In genomic region chr6:160272707-160273106, GRCh38 we compare ENCODE assay signal across 27 cellular contexts. TPM values are rescaled to one million over a fixed set of nuclear protein-coding genes. Genes with fewer than 3 reads are reported as not detected.
A peak's percentile ranks its signal among the peaks of the same experiment; 100 is the strongest.
DNase-seq lines count a peak whose midpoint lies in the region; ATAC-seq, FAIRE-seq and TF ChIP-seq lines count a peak whose summit lies in the region.
"Had no signal": no experiment of that assay in that cellular context is flagged by ENCODE, and none has a peak within 500 bp of the region (broad histone marks: within the 10 kb centered on the region; RNA-seq: fewer than 3 reads in every experiment).

No MANE protein-coding gene starts in this region.

- no peak for TF ChIP-seq RAD21 in liver (IDR thresholded peaks at IDR 0.05)
- TF ChIP-seq RAD21 in HepG2 (CRISPR knock-in tag; IDR thresholded peaks at IDR 0.05): no peak

- POLR2A ChIA-PET in HepG2 (lab: Yijun Ruan, JAX): no interaction called here

- H4K20me1 ChIP-seq in HepG2 (ENCODE audit: insufficient read depth, low read length): no peaks in the 10 kb centered on the region
- H4K20me1 ChIP-seq: BLaER1 treated with 17β-estradiol and CSF1 and Interleukin-3, amounts not matched to agents 10 nM and 100 nM had no signal

- H3K27me3 ChIP-seq in liver (ENCODE audit: control insufficient read depth in 4 of 4, insufficient read depth in 4 of 4, low read length in 3 of 4): no peaks in the 10 kb centered on the region
- H3K27me3 ChIP-seq in HepG2 (ENCODE audit: control insufficient read depth in 1 of 2, insufficient read depth in 2 of 2, low read length in 2 of 2): peaks cover 0 to 22% of the 10 kb centered on the region in 2 experiments; a peak in 3 of 5 replicates
- no peaks in the 10 kb centered on the region for H3K27me3 ChIP-seq in right atrium auricular region
- H3K27me3 ChIP-seq: BE2C; BLaER1 treated with 17β-estradiol and CSF1 and Interleukin-3, amounts not matched to agents 10 nM and 100 nM had no signal

- intact Hi-C loops in HepG2 (cut with micrococcal nuclease; ENCODE audit: unreplicated experiment): no loop called here

- H3K79me2 ChIP-seq in HepG2 (ENCODE audit: insufficient read depth, low read length): no peaks in the 10 kb centered on the region

- H3K9ac ChIP-seq in liver (ENCODE audit: low read depth in 1 of 2, low read length in 2 of 2) (no peak overlapping the region), HepG2 (ENCODE audit: insufficient read depth, low read depth, low read length) (no peak overlapping the region)
- H3K9ac ChIP-seq: BLaER1 treated with 17β-estradiol and CSF1 and Interleukin-3, amounts not matched to agents 10 nM and 100 nM; GM23248 had no signal

- peak overlapping the region; percentile 10 to 78 (median 72) for H3K27ac Mint-ChIP-seq in nephron
- H3K27ac Mint-ChIP-seq: CD14-positive monocyte; CD4-positive, alpha-beta T cell had no signal

- TF ChIP-seq EP300 in HepG2 (IDR thresholded peaks at IDR 0.05; ENCODE audit: low read depth in 2 of 2, low read length in 2 of 2) (no peak), HepG2 (CRISPR knock-in tag; IDR thresholded peaks at IDR 0.05; ENCODE audit: borderline replicate concordance) (no peak)

- peaks cover 0 to 17% (median 13%) of the 10 kb centered on the region in 4 donors for H3K4me1 ChIP-seq in liver (ENCODE audit: control insufficient read depth in 4 of 4, insufficient read depth in 4 of 4, low read length in 3 of 4)
- no peaks in the 10 kb centered on the region for H3K4me1 ChIP-seq in HepG2 (ENCODE audit: insufficient read depth, low read length)
- no peaks in the 10 kb centered on the region for H3K4me1 ChIP-seq in right atrium auricular region
- H3K4me1 ChIP-seq: BE2C; BLaER1 treated with 17β-estradiol and CSF1 and Interleukin-3, amounts not matched to agents 10 nM and 100 nM had no signal

- TF ChIP-seq CTCF in liver (IDR thresholded peaks at IDR 0.05; ENCODE audit: low read depth, low read length, missing input control) (no peak), HepG2 (CRISPR knock-in tag; IDR thresholded peaks at IDR 0.05) (no peak), epithelial cell of proximal tubule (conservative IDR thresholded peaks at IDR 0.05; ENCODE audit: low read depth, low read length) (no peak), nephron (IDR thresholded peaks at IDR 0.05; ENCODE audit: unreplicated experiment in 3 of 3) (no peak), right atrium auricular region (IDR thresholded peaks at IDR 0.05) (no peak)

- CTCF ChIA-PET in HepG2 (lab: Yijun Ruan, JAX; ENCODE audit: low intra/inter-chr PET ratio, low total read pairs): no interaction called here

- TF ChIP-seq POLR2A in HepG2 (IDR thresholded peaks at IDR 0.05; ENCODE audit: insufficient read depth in 1 of 2, low read depth in 2 of 2, low read length in 2 of 2): no peak

- no peaks in the 10 kb centered on the region for H3K36me3 Mint-ChIP-seq in nephron (ENCODE audit: low read depth)
- H3K36me3 Mint-ChIP-seq: CD14-positive monocyte; CD8-positive, alpha-beta memory T cell had no signal

- 34% methylated on average over 2 of the region's 2 CpGs for WGBS in liver
- 14% methylated on average over 2 of the region's 2 CpGs for WGBS in HepG2 (ENCODE audit: low lambda C conversion rate)

- ATAC-seq in HepG2: no peak
- ATAC-seq in GM18873 (IDR thresholded peaks at IDR 0.05; ENCODE audit: low FRiP score, unreplicated experiment): no peak
- ATAC-seq: A549 had no signal

- peaks cover 9% of the 10 kb centered on the region for H3K27me3 Mint-ChIP-seq in nephron (ENCODE audit: low read depth)

- no peaks in the 10 kb centered on the region for H3K36me3 ChIP-seq in liver (ENCODE audit: control insufficient read depth in 4 of 4, insufficient read depth in 3 of 4, low read depth in 1 of 4, low read length in 3 of 4)
- H3K36me3 ChIP-seq in HepG2 (replicated peaks in 1 of 2; ENCODE audit: control insufficient read depth in 1 of 2, insufficient read depth in 2 of 2, low read length in 2 of 2): no peaks in the 10 kb centered on the region
- no peaks in the 10 kb centered on the region for H3K36me3 ChIP-seq in right atrium auricular region
- H3K36me3 ChIP-seq: BE2C; BLaER1 treated with 17β-estradiol and CSF1 and Interleukin-3, amounts not matched to agents 10 nM and 100 nM had no signal

- H3K4me2 ChIP-seq in HepG2 (ENCODE audit: low read depth, low read length): no peak overlapping the region
- H3K4me2 ChIP-seq: A549; BLaER1 treated with 17β-estradiol and CSF1 and Interleukin-3, amounts not matched to agents 10 nM and 100 nM had no signal

- H3K9me3 Mint-ChIP-seq in nephron: no peaks in the 10 kb centered on the region
- H3K9me3 Mint-ChIP-seq: CD4-positive, alpha-beta T cell; CD8-positive, alpha-beta memory T cell had no signal

- no TSS peak for BruUV-seq in HepG2 (replicated peaks; lab: Mats Ljungman, UMichigan)

- FAIRE-seq in HepG2 (lab: Jason Lieb, UNC): no peak
- FAIRE-seq: A549, GM12891, GM18507, GM19239, H1 had no signal

- H2AFZ ChIP-seq in HepG2 (ENCODE audit: low read length): no peak overlapping the region
- H2AFZ ChIP-seq: GM23248 had no signal

- H3K4me3 ChIP-seq in liver (ENCODE audit: low read depth in 1 of 3, low read length in 3 of 3): no peak overlapping the region
- H3K4me3 ChIP-seq in HepG2 (replicated peaks in 1 of 3; ENCODE audit: insufficient read depth in 1 of 3, low read depth in 2 of 3, low read length in 3 of 3): no peak overlapping the region
- peak overlapping the region; percentile 2 for H3K4me3 ChIP-seq in epithelial cell of proximal tubule (ENCODE audit: low read depth, low read length)
- H3K4me3 ChIP-seq in right atrium auricular region: no peak overlapping the region
- H3K4me3 ChIP-seq: A549; BLaER1 treated with 17β-estradiol and CSF1 and Interleukin-3, amounts not matched to agents 10 nM and 100 nM; GM23248 had no signal

- H3K27ac ChIP-seq in liver (ENCODE audit: low read depth in 1 of 2, low read length in 2 of 2): no peak overlapping the region
- H3K27ac ChIP-seq in HepG2 (ENCODE audit: extremely low read length, insufficient read depth, low read length): no peak overlapping the region
- no peak overlapping the region for H3K27ac ChIP-seq in right atrium auricular region
- H3K27ac ChIP-seq: BLaER1 treated with 17β-estradiol and CSF1 and Interleukin-3, amounts not matched to agents 10 nM and 100 nM; GM23248 had no signal

- H3K4me3 Mint-ChIP-seq in nephron: no peak overlapping the region
- H3K4me3 Mint-ChIP-seq: CD14-positive monocyte; CD4-positive, alpha-beta T cell; CD8-positive, alpha-beta memory T cell had no signal

- in situ Hi-C loops in HepG2 (cut with HindIII; ENCODE audit: extremely low pct_ligation_motif_present, low pct_unique_long_range_greater_than_20kb): no loop called here

- H3K9me3 ChIP-seq in liver (ENCODE audit: control insufficient read depth in 4 of 4, low read length in 3 of 4) (no peaks in the 10 kb centered on the region), HepG2 (ENCODE audit: low read length) (no peaks in the 10 kb centered on the region), right atrium auricular region (no peaks in the 10 kb centered on the region)
- H3K9me3 ChIP-seq: A549; BE2C; BLaER1 treated with 17β-estradiol and CSF1 and Interleukin-3, amounts not matched to agents 10 nM and 100 nM had no signal

- DNase-seq in HepG2 (ENCODE audit: low spot score) (no peak), epithelial cell of proximal tubule (ENCODE audit: low read depth) (no peak), right atrium auricular region (ENCODE audit: low spot score) (no peak)
- no peak for DNase-seq in activated CD8-positive, alpha-beta memory T cell treated with anti-CD3 and anti-CD28 coated beads for 24 hours
- DNase-seq: 8988T; ACHN; AML-193; BE2C; CD4-positive, alpha-beta T cell; CD8-positive, alpha-beta memory T cell; DMS53; DMS79 treated with DMSO at 0.1 percent for 48 hours; GF-D8; GM23248; H7; HCEC 1CT had no signal

- H3K4me1 Mint-ChIP-seq in nephron: peaks cover 10% of the 10 kb centered on the region
- H3K4me1 Mint-ChIP-seq: CD14-positive monocyte; CD8-positive, alpha-beta memory T cell had no signal

TF ChIP-seq in liver, 16 proteins besides CTCF, POLR2A, EP300 and RAD21 (continues in another document):
- TF ChIP-seq HNF4G (IDR thresholded peaks at IDR 0.05): no peak
- peak; percentile 52 to 61 for TF ChIP-seq HNF4A (conservative IDR thresholded peaks at IDR 0.05)

TF ChIP-seq in HepG2, 621 proteins besides CTCF, POLR2A, EP300 and RAD21 (continues in another document):
- TF ChIP-seq ZNF652 (CRISPR knock-in tag; IDR thresholded peaks at IDR 0.05; ENCODE audit: borderline replicate concordance, low read depth): no peak
- no peak for TF ChIP-seq ZIK1 (CRISPR knock-in tag; IDR thresholded peaks at IDR 0.05; ENCODE audit: borderline replicate concordance, low read depth)
- TF ChIP-seq EEA1 (CRISPR knock-in tag; IDR thresholded peaks at IDR 0.05; ENCODE audit: borderline replicate concordance): no peak
- TF ChIP-seq CHD2 (IDR thresholded peaks at IDR 0.05; ENCODE audit: low read depth, low read length): no peak

RNA-seq across cellular contexts. Expression of gene SLC22A2, which starts 14.1 kb away (rescaled TPM):
- not detected for total RNA-seq in liver
- polyA plus RNA-seq in liver: not detected
- not detected in 2 replicates for total RNA-seq in HepG2 (2016; rRNA removed; fragmentation: Illumina TruSeq; extraction: Trizol)
- not detected in 2 replicates for total RNA-seq in HepG2 (2016; cell fraction: cytosol; rRNA removed; fragmentation: Illumina TruSeq; extraction: Trizol; ENCODE audit: low read depth)
- not detected in 2 replicates for total RNA-seq in HepG2 (2016; cell fraction: insoluble cytoplasmic fraction; rRNA removed; fragmentation: Illumina TruSeq; extraction: Trizol)
- not detected in 2 replicates for total RNA-seq in HepG2 (2016; cell fraction: membrane; rRNA removed; fragmentation: Illumina TruSeq; extraction: Trizol)
- total RNA-seq in HepG2 (2016; cell fraction: nucleus; rRNA removed; fragmentation: Illumina TruSeq; extraction: Trizol): not detected in 2 replicates
- polyA plus RNA-seq in HepG2 (2011; rRNA removed): not detected in 2 replicates
- not detected in 2 replicates for polyA plus RNA-seq in HepG2 (2011; cell fraction: cytosol; rRNA removed)
- not detected in 2 replicates for polyA plus RNA-seq in HepG2 (2011; cell fraction: nucleus; rRNA removed)
- not detected in 2 replicates for polyA plus RNA-seq in HepG2 (2012)
- polyA plus RNA-seq in HepG2 (2016; cell fraction: cytosol; fragmentation: Illumina TruSeq; extraction: Trizol; ENCODE audit: low read depth): not detected in 2 replicates
- polyA plus RNA-seq in HepG2 (2016; cell fraction: insoluble cytoplasmic fraction; fragmentation: Illumina TruSeq; extraction: Trizol; ENCODE audit: low read depth): not detected in 2 replicates
- not detected in 2 replicates for polyA plus RNA-seq in HepG2 (2016; cell fraction: membrane; fragmentation: Illumina TruSeq; extraction: Trizol; ENCODE audit: low read depth)
- not detected in 2 replicates for polyA plus RNA-seq in HepG2 (2016; cell fraction: nucleus; fragmentation: Illumina TruSeq; extraction: Trizol; ENCODE audit: insufficient read depth, low read depth)
- polyA minus RNA-seq in HepG2 (2011; rRNA and poly(A)+ RNA removed; ENCODE audit: low replicate concordance): not detected in 2 replicates
- not detected in 2 replicates for polyA minus RNA-seq in HepG2 (2011; cell fraction: cytosol; rRNA and poly(A)+ RNA removed)
- polyA minus RNA-seq in HepG2 (2011; cell fraction: nucleus; rRNA and poly(A)+ RNA removed): not detected in 2 replicates
- not detected in 2 replicates for total RNA-seq in epithelial cell of proximal tubule
- not detected for total RNA-seq in right atrium auricular region
- total RNA-seq: CD4-positive, alpha-beta T cell; CD8-positive, alpha-beta memory T cell; G401; GM23248 had no signal
- polyA plus RNA-seq: CD14-positive monocyte; CD8-positive, alpha-beta memory T cell; GM23248 had no signal
